21 cellular contexts compared by ENCODE assay signal in genomic region chr17:45441536-45442310, GRCh38. TPM values are rescaled to one million over a fixed set of nuclear protein-coding genes. Genes with fewer than 3 reads are reported as not detected.
DNase-seq lines count a peak whose midpoint lies in the region; ATAC-seq, FAIRE-seq and TF ChIP-seq lines count a peak whose summit lies in the region.
"Had no signal": no experiment of that assay in that cellular context is flagged by ENCODE, and none has a peak within 500 bp of the region (broad histone marks: within the 10 kb centered on the region; RNA-seq: fewer than 3 reads in every experiment).

No MANE protein-coding gene starts in this region.

- H3K9me3 Mint-ChIP-seq in activated CD4-positive, alpha-beta memory T cell treated with anti-CD3 and anti-CD28 coated beads for 36 hours = no peaks in the 10 kb centered on the region
- no peaks in the 10 kb centered on the region for H3K9me3 Mint-ChIP-seq in activated CD4-positive, alpha-beta memory T cell treated with anti-CD3 and anti-CD28 coated beads, Interleukin-2, amount 10 ng/mL, durations not matched to agents 7 days and 5 days
- H3K9me3 Mint-ChIP-seq in nephron progenitor cell = no peaks in the 10 kb centered on the region
- H3K9me3 Mint-ChIP-seq: CD14-positive monocyte; HFFc6; naive thymus-derived CD8-positive, alpha-beta T cell had no signal

- H3K9me3 ChIP-seq in spleen = no peaks in the 10 kb centered on the region
- H3K9me3 ChIP-seq: A549, breast epithelium, vagina had no signal

- H3K4me3 Mint-ChIP-seq in activated CD4-positive, alpha-beta memory T cell treated with anti-CD3 and anti-CD28 coated beads for 36 hours = no peak overlapping the region
- H3K4me3 Mint-ChIP-seq in activated CD4-positive, alpha-beta memory T cell treated with anti-CD3 and anti-CD28 coated beads, Interleukin-2, amount 10 ng/mL, durations not matched to agents 7 days and 5 days = no peak overlapping the region
- no peak overlapping the region for H3K4me3 Mint-ChIP-seq in nephron progenitor cell
- H3K4me3 Mint-ChIP-seq: CD14-positive monocyte, HFFc6 had no signal

- peaks cover 0 to 26% (median 15%) of the 10 kb centered on the region in 6 donors for H3K4me1 ChIP-seq in spleen
- H3K4me1 ChIP-seq: breast epithelium had no signal

- ATAC-seq in GM19395 (IDR thresholded peaks at IDR 0.05; ENCODE audit: unreplicated experiment) = no peak
- no peak for ATAC-seq in GM19324 (IDR thresholded peaks at IDR 0.05; ENCODE audit: low FRiP score, unreplicated experiment)
- ATAC-seq: A549, foreskin keratinocyte had no signal

- POLR2A ChIA-PET in activated CD4-positive, alpha-beta memory T cell treated with anti-CD3 and anti-CD28 coated beads for 36 hours (lab: Charles Lee) = no interaction called here
- POLR2A ChIA-PET in activated CD4-positive, alpha-beta memory T cell treated with anti-CD3 and anti-CD28 coated beads, Interleukin-2, amount 10 ng/mL, durations not matched to agents 7 days and 5 days (lab: Charles Lee) = interaction anchor here (1.1 kb wide), 1 partner anchor 31 kb away, joined by 4 read pairs; no protein-coding TSS in a partner anchor

- intact Hi-C loops in activated CD4-positive, alpha-beta memory T cell treated with anti-CD3 and anti-CD28 coated beads for 36 hours (cut with micrococcal nuclease) = no loop called here
- intact Hi-C loops in spleen (cut with DNase I; ENCODE audit: low total_unique reads) = no loop called here

- H3K27ac Mint-ChIP-seq in activated CD4-positive, alpha-beta memory T cell treated with anti-CD3 and anti-CD28 coated beads for 36 hours = peak overlapping the region; percentile 50
- no peak overlapping the region for H3K27ac Mint-ChIP-seq in activated CD4-positive, alpha-beta memory T cell treated with anti-CD3 and anti-CD28 coated beads, Interleukin-2, amount 10 ng/mL, durations not matched to agents 7 days and 5 days
- H3K27ac Mint-ChIP-seq in nephron progenitor cell = no peak overlapping the region
- H3K27ac Mint-ChIP-seq: HFFc6 had no signal

- 81 to 90% (median 85%) methylated on average over 14 of the region's 14 CpGs for WGBS in spleen, 5 donors

- CTCF ChIA-PET in activated CD4-positive, alpha-beta memory T cell treated with anti-CD3 and anti-CD28 coated beads for 36 hours (lab: Charles Lee) = interaction anchor here (1.4 kb wide), 1 partner anchor 13 kb away, joined by 3 read pairs; no protein-coding TSS in a partner anchor
- CTCF ChIA-PET in activated CD4-positive, alpha-beta memory T cell treated with anti-CD3 and anti-CD28 coated beads, Interleukin-2, amount 10 ng/mL, durations not matched to agents 7 days and 5 days (lab: Charles Lee) = no interaction called here

- H3K36me3 Mint-ChIP-seq in activated CD4-positive, alpha-beta memory T cell treated with anti-CD3 and anti-CD28 coated beads for 36 hours = peaks cover 2% of the 10 kb centered on the region
- peaks cover 20% of the 10 kb centered on the region for H3K36me3 Mint-ChIP-seq in activated CD4-positive, alpha-beta memory T cell treated with anti-CD3 and anti-CD28 coated beads, Interleukin-2, amount 10 ng/mL, durations not matched to agents 7 days and 5 days (ENCODE audit: low read depth)
- peaks cover 4% of the 10 kb centered on the region for H3K36me3 Mint-ChIP-seq in nephron progenitor cell (ENCODE audit: low read depth)

- peaks cover 0 to 96% (median 36%) of the 10 kb centered on the region in 6 donors for H3K36me3 ChIP-seq in spleen
- H3K36me3 ChIP-seq: breast epithelium had no signal

- H3K4me1 Mint-ChIP-seq in activated CD4-positive, alpha-beta memory T cell treated with anti-CD3 and anti-CD28 coated beads for 36 hours (ENCODE audit: low read depth) = peaks cover 29% of the 10 kb centered on the region
- peaks cover 34% of the 10 kb centered on the region for H3K4me1 Mint-ChIP-seq in activated CD4-positive, alpha-beta memory T cell treated with anti-CD3 and anti-CD28 coated beads, Interleukin-2, amount 10 ng/mL, durations not matched to agents 7 days and 5 days
- H3K4me1 Mint-ChIP-seq in nephron progenitor cell = peaks cover 49% of the 10 kb centered on the region

- H3K4me3 ChIP-seq in coronary artery (no peak overlapping the region), spleen (no peak overlapping the region)
- H3K4me3 ChIP-seq: A549, breast epithelium, vagina had no signal

- no peaks in the 10 kb centered on the region for H3K27me3 ChIP-seq in spleen (replicated peaks in 1 of 7)
- H3K27me3 ChIP-seq: breast epithelium, foreskin keratinocyte, vagina had no signal

- no peaks in the 10 kb centered on the region for H3K27me3 Mint-ChIP-seq in activated CD4-positive, alpha-beta memory T cell treated with anti-CD3 and anti-CD28 coated beads for 36 hours
- H3K27me3 Mint-ChIP-seq in activated CD4-positive, alpha-beta memory T cell treated with anti-CD3 and anti-CD28 coated beads, Interleukin-2, amount 10 ng/mL, durations not matched to agents 7 days and 5 days = no peaks in the 10 kb centered on the region
- H3K27me3 Mint-ChIP-seq in nephron progenitor cell (ENCODE audit: low read depth, poor library complexity) = peaks cover 2% of the 10 kb centered on the region
- H3K27me3 Mint-ChIP-seq: naive thymus-derived CD8-positive, alpha-beta T cell had no signal

- H3K27ac ChIP-seq in coronary artery = no peak overlapping the region
- H3K27ac ChIP-seq in spleen = peak overlapping the region in 1 of 8 donors; percentile 33
- H3K27ac ChIP-seq: A549, foreskin keratinocyte, vagina had no signal

- no peak for TF ChIP-seq POLR2A in spleen (IDR thresholded peaks at IDR 0.05)

- DNase-seq in activated CD4-positive, alpha-beta memory T cell treated with anti-CD3 and anti-CD28 coated beads for 36 hours = no peak
- no peak for DNase-seq in activated CD4-positive, alpha-beta memory T cell treated with anti-CD3 and anti-CD28 coated beads, Interleukin-2, amount 10 ng/mL, durations not matched to agents 7 days and 5 days
- DNase-seq in GM19239 (ENCODE audit: insufficient read length, low spot score) (no peak), coronary artery (ENCODE audit: low spot score) (peak; percentile 54), spleen (peak; percentile 51), nephron progenitor cell (no peak)
- DNase-seq: activated CD4-positive, alpha-beta T cell treated with anti-CD3 and anti-CD28 coated beads for 4 hours; foreskin keratinocyte; HFFc6; hypothalamus; mesendoderm; NCI-H1930; NCI-H345; stimulated activated CD4-positive, alpha-beta T cell treated with anti-CD3 and anti-CD28 coated beads, Interleukin-4, amount 100 ng/mL, for 1 hour had no signal

- TF ChIP-seq CTCF in coronary artery (IDR thresholded peaks at IDR 0.05) = no peak
- no peak for TF ChIP-seq CTCF in spleen (IDR thresholded peaks at IDR 0.05 in 8 of 11, conservative IDR thresholded peaks at IDR 0.05 in 3 of 11)
- no peak for TF ChIP-seq CTCF in nephron progenitor cell (IDR thresholded peaks at IDR 0.05)

- peak; percentile 49 for FAIRE-seq in GM19239 (lab: Jason Lieb, UNC)
- FAIRE-seq: A549 had no signal

RNA-seq across cellular contexts. Expression of gene ARHGAP27, which starts 9.1 kb away (rescaled TPM):
- total RNA-seq in activated CD4-positive, alpha-beta memory T cell treated with anti-CD3 and anti-CD28 coated beads for 36 hours = 10 to 100 TPM; 41.7 to 44.3 TPM
- total RNA-seq in activated CD4-positive, alpha-beta memory T cell treated with anti-CD3 and anti-CD28 coated beads, Interleukin-2, amount 10 ng/mL, durations not matched to agents 7 days and 5 days = 10 to 100 TPM; 81.4 to 84.4 TPM
- total RNA-seq in spleen = 100 to 1,000 TPM in 6 of 7 donors, 10 to 100 TPM in 1; 97.8 to 151 (median 129) TPM
- 100 to 1,000 TPM in 1 of 3 donors, 10 to 100 TPM in 2; 43.6 to 103 (median 73.1) TPM for polyA plus RNA-seq in spleen

RNA-seq across cellular contexts. Expression of gene PLEKHM1, which starts 48.8 kb away (rescaled TPM):
- total RNA-seq in activated CD4-positive, alpha-beta memory T cell treated with anti-CD3 and anti-CD28 coated beads for 36 hours = 10 to 100 TPM; 21.3 to 22.1 TPM
- total RNA-seq in activated CD4-positive, alpha-beta memory T cell treated with anti-CD3 and anti-CD28 coated beads, Interleukin-2, amount 10 ng/mL, durations not matched to agents 7 days and 5 days = 10 to 100 TPM; 62.7 to 63.5 TPM
- 100 to 1,000 TPM in 3 of 7 donors, 10 to 100 TPM in 4; 66.1 to 121 (median 84.9) TPM for total RNA-seq in spleen
- 10 to 100 TPM in 2 of 3 donors, 1 to 10 TPM in 1; 7.4 to 19.3 (median 12.4) TPM for polyA plus RNA-seq in spleen

Comparison
In these comparisons a context has a peak if more than half of its experiments do, and no peak if none do; other contexts are left out.
1. DNase-seq: peak in coronary artery (single experiment) and spleen (single experiment); none in activated CD4-positive, alpha-beta memory T cell treated with anti-CD3 and anti-CD28 coated beads for 36 hours (single experiment), activated CD4-positive, alpha-beta memory T cell treated with anti-CD3 and anti-CD28 coated beads, Interleukin-2, amount 10 ng/mL, durations not matched to agents 7 days and 5 days (single experiment), GM19239 (single experiment) and nephron progenitor cell (single experiment).